32 cellular contexts compared by ENCODE assay signal in genomic region chr4:188025476-188025875, GRCh38. TPM values are rescaled to one million over a fixed set of nuclear protein-coding genes. Genes with fewer than 3 reads are reported as not detected.
"Had no signal": no experiment of that assay in that cellular context is flagged by ENCODE, and none has a peak within 500 bp of the region (broad histone marks: within the 10 kb centered on the region; RNA-seq: fewer than 3 reads in every experiment).

No MANE protein-coding gene starts in this region.

- H3K27me3 ChIP-seq: ascending aorta, breast epithelium, colonic mucosa, esophagus squamous epithelium, gastroesophageal sphincter, heart right ventricle had no signal

- H3K36me3 ChIP-seq: ascending aorta, breast epithelium, cardiac muscle cell, colonic mucosa, esophagus squamous epithelium, gastroesophageal sphincter, heart right ventricle had no signal

- H3K4me3 Mint-ChIP-seq: activated CD4-positive, alpha-beta memory T cell treated with anti-CD3 and anti-CD28 coated beads for 36 hours; activated CD4-positive, alpha-beta T cell treated with anti-CD3 and anti-CD28 coated beads for 36 hours; activated CD4-positive, alpha-beta T cell treated with anti-CD3 and anti-CD28 coated beads, Interleukin-2, amount 10 ng/mL, durations not matched to agents 24 days and 14 days; activated CD8-positive, alpha-beta memory T cell treated with anti-CD3 and anti-CD28 coated beads, Interleukin-2, amount 10 ng/mL, durations not matched to agents 7 days and 5 days; activated CD8-positive, alpha-beta T cell treated with anti-CD3 and anti-CD28 coated beads, Interleukin-2, amount 10 ng/mL, durations not matched to agents 7 days and 5 days; activated naive CD4-positive, alpha-beta T cell treated with anti-CD3 and anti-CD28 coated beads, Interleukin-2, amount 10 ng/mL, durations not matched to agents 7 days and 5 days; activated naive CD8-positive, alpha-beta T cell treated with anti-CD3 and anti-CD28 coated beads, Interleukin-2, amount 10 ng/mL, durations not matched to agents 7 days and 5 days; brain had no signal

- H3K4me1 Mint-ChIP-seq: activated CD4-positive, alpha-beta T cell treated with anti-CD3 and anti-CD28 coated beads for 36 hours; activated CD4-positive, alpha-beta T cell treated with anti-CD3 and anti-CD28 coated beads, Interleukin-2, amount 10 ng/mL, durations not matched to agents 24 days and 14 days; activated CD8-positive, alpha-beta memory T cell treated with anti-CD3 and anti-CD28 coated beads, Interleukin-2, amount 10 ng/mL, durations not matched to agents 7 days and 5 days; activated naive CD4-positive, alpha-beta T cell treated with anti-CD3 and anti-CD28 coated beads, Interleukin-2, amount 10 ng/mL, durations not matched to agents 7 days and 5 days; activated naive CD8-positive, alpha-beta T cell treated with anti-CD3 and anti-CD28 coated beads, Interleukin-2, amount 10 ng/mL, durations not matched to agents 7 days and 5 days had no signal

- H3K4me1 ChIP-seq: ascending aorta, breast epithelium, colonic mucosa, esophagus squamous epithelium, gastroesophageal sphincter, heart right ventricle had no signal

- H3K4me3 ChIP-seq: ascending aorta, breast epithelium, cardiac muscle cell, colonic mucosa, esophagus squamous epithelium, gastroesophageal sphincter, heart right ventricle, hepatocyte had no signal

- DNase-seq: activated CD4-positive, alpha-beta memory T cell treated with anti-CD3 and anti-CD28 coated beads for 36 hours; activated CD4-positive, alpha-beta T cell treated with anti-CD3 and anti-CD28 coated beads for 36 hours; activated CD4-positive, alpha-beta T cell treated with anti-CD3 and anti-CD28 coated beads, Interleukin-2, amount 10 ng/mL, durations not matched to agents 24 days and 14 days; activated CD4-positive, CD25-positive, alpha-beta regulatory T cell; activated CD4-positive, CD25-positive, alpha-beta regulatory T cell treated with anti-CD3 and anti-CD28 coated beads, Interleukin-2, amount 50 U/mL, for 72 hours; activated CD8-positive, alpha-beta memory T cell treated with anti-CD3 and anti-CD28 coated beads, Interleukin-2, amount 10 ng/mL, durations not matched to agents 7 days and 5 days; activated CD8-positive, alpha-beta memory T cell treated with anti-CD3 and anti-CD28 coated beads, Interleukin-2, amount 50 U/mL, for 4 hours; activated CD8-positive, alpha-beta T cell treated with anti-CD3 and anti-CD28 coated beads, Interleukin-2, amount 10 ng/mL, durations not matched to agents 7 days and 5 days; activated gamma-delta T cell; activated naive CD4-positive, alpha-beta T cell; activated naive CD4-positive, alpha-beta T cell treated with anti-CD3 and anti-CD28 coated beads, Interleukin-2, amount 10 ng/mL, durations not matched to agents 7 days and 5 days; activated naive CD8-positive, alpha-beta T cell treated with anti-CD3 and anti-CD28 coated beads, Interleukin-2, amount 10 ng/mL, durations not matched to agents 7 days and 5 days; activated T-cell treated with anti-CD3 and anti-CD28 coated beads, Interleukin-2, amount 50 U/mL, for 1 hour; activated T-cell treated with anti-CD3 and anti-CD28 coated beads, Interleukin-2, amount 50 U/mL, for 48 hours; central memory CD4-positive, alpha-beta T cell; cerebellar nuclear complex; colonic mucosa; effector CD8-positive, alpha-beta T cell; esophagus squamous epithelium; foreskin melanocyte; heart right ventricle had no signal

- H3K9me3 Mint-ChIP-seq: brain had no signal

- H3K27ac Mint-ChIP-seq: activated CD4-positive, alpha-beta memory T cell treated with anti-CD3 and anti-CD28 coated beads for 36 hours; activated CD4-positive, alpha-beta T cell treated with anti-CD3 and anti-CD28 coated beads for 36 hours; activated CD4-positive, alpha-beta T cell treated with anti-CD3 and anti-CD28 coated beads, Interleukin-2, amount 10 ng/mL, durations not matched to agents 24 days and 14 days; activated CD8-positive, alpha-beta memory T cell treated with anti-CD3 and anti-CD28 coated beads, Interleukin-2, amount 10 ng/mL, durations not matched to agents 7 days and 5 days; activated CD8-positive, alpha-beta T cell treated with anti-CD3 and anti-CD28 coated beads, Interleukin-2, amount 10 ng/mL, durations not matched to agents 7 days and 5 days; activated naive CD4-positive, alpha-beta T cell treated with anti-CD3 and anti-CD28 coated beads, Interleukin-2, amount 10 ng/mL, durations not matched to agents 7 days and 5 days; activated naive CD4-positive, alpha-beta T cell treated with anti-CD3 and anti-CD28 coated beads, Interleukin-2, amount 50 U/mL, for 72 hours; activated naive CD8-positive, alpha-beta T cell treated with anti-CD3 and anti-CD28 coated beads, Interleukin-2, amount 10 ng/mL, durations not matched to agents 7 days and 5 days; brain had no signal

- ATAC-seq: activated CD4-positive, alpha-beta T cell treated with anti-CD3 and anti-CD28 coated beads for 36 hours; activated CD8-positive, alpha-beta memory T cell treated with anti-CD3 and anti-CD28 coated beads, Interleukin-2, amount 10 ng/mL, durations not matched to agents 7 days and 5 days; activated CD8-positive, alpha-beta T cell treated with anti-CD3 and anti-CD28 coated beads, Interleukin-2, amount 10 ng/mL, durations not matched to agents 7 days and 5 days; activated naive CD4-positive, alpha-beta T cell treated with anti-CD3 and anti-CD28 coated beads, Interleukin-2, amount 50 U/mL, for 72 hours; gastroesophageal sphincter; heart right ventricle had no signal

- H3K36me3 Mint-ChIP-seq: activated CD4-positive, alpha-beta memory T cell treated with anti-CD3 and anti-CD28 coated beads for 36 hours; activated CD8-positive, alpha-beta memory T cell treated with anti-CD3 and anti-CD28 coated beads, Interleukin-2, amount 10 ng/mL, durations not matched to agents 7 days and 5 days; activated naive CD4-positive, alpha-beta T cell treated with anti-CD3 and anti-CD28 coated beads, Interleukin-2, amount 10 ng/mL, durations not matched to agents 7 days and 5 days; activated naive CD8-positive, alpha-beta T cell treated with anti-CD3 and anti-CD28 coated beads, Interleukin-2, amount 10 ng/mL, durations not matched to agents 7 days and 5 days; brain had no signal

- H3K27ac ChIP-seq: ascending aorta, breast epithelium, cardiac muscle cell, colonic mucosa, epithelial cell of prostate, esophagus squamous epithelium, gastroesophageal sphincter, heart right ventricle, hepatocyte had no signal

- H3K9me3 ChIP-seq: ascending aorta, breast epithelium, colonic mucosa, esophagus squamous epithelium, gastroesophageal sphincter, heart right ventricle had no signal

- H3K27me3 Mint-ChIP-seq: activated CD4-positive, alpha-beta memory T cell treated with anti-CD3 and anti-CD28 coated beads for 36 hours; activated CD4-positive, alpha-beta T cell treated with anti-CD3 and anti-CD28 coated beads for 36 hours; activated CD4-positive, alpha-beta T cell treated with anti-CD3 and anti-CD28 coated beads, Interleukin-2, amount 10 ng/mL, durations not matched to agents 24 days and 14 days; activated CD8-positive, alpha-beta memory T cell treated with anti-CD3 and anti-CD28 coated beads, Interleukin-2, amount 10 ng/mL, durations not matched to agents 7 days and 5 days; activated naive CD4-positive, alpha-beta T cell treated with anti-CD3 and anti-CD28 coated beads, Interleukin-2, amount 10 ng/mL, durations not matched to agents 7 days and 5 days; activated naive CD8-positive, alpha-beta T cell treated with anti-CD3 and anti-CD28 coated beads, Interleukin-2, amount 10 ng/mL, durations not matched to agents 7 days and 5 days had no signal

RNA-seq across cellular contexts. Expression of gene ZFP42, which starts 29.9 kb away (rescaled TPM):
- total RNA-seq: activated CD4-positive, alpha-beta memory T cell treated with anti-CD3 and anti-CD28 coated beads for 36 hours; activated CD4-positive, alpha-beta T cell treated with anti-CD3 and anti-CD28 coated beads for 36 hours; activated CD4-positive, alpha-beta T cell treated with anti-CD3 and anti-CD28 coated beads, Interleukin-2, amount 10 ng/mL, durations not matched to agents 24 days and 14 days; activated CD8-positive, alpha-beta memory T cell treated with anti-CD3 and anti-CD28 coated beads for 36 hours; activated CD8-positive, alpha-beta memory T cell treated with anti-CD3 and anti-CD28 coated beads, Interleukin-2, amount 10 ng/mL, durations not matched to agents 7 days and 5 days; activated CD8-positive, alpha-beta T cell treated with anti-CD3 and anti-CD28 coated beads, Interleukin-2, amount 10 ng/mL, durations not matched to agents 7 days and 5 days; activated naive CD4-positive, alpha-beta T cell treated with anti-CD3 and anti-CD28 coated beads, Interleukin-2, amount 50 U/mL, for 72 hours; activated naive CD8-positive, alpha-beta T cell treated with anti-CD3 and anti-CD28 coated beads, Interleukin-2, amount 10 ng/mL, durations not matched to agents 7 days and 5 days; ascending aorta; breast epithelium; endothelial cell of umbilical vein; esophagus squamous epithelium; gastroesophageal sphincter had no signal
- polyA plus RNA-seq: cardiac muscle cell, fibroblast of lung, heart right ventricle had no signal
